ENCODE assay signal across 9 cellular contexts in the genomic region with DNA sequence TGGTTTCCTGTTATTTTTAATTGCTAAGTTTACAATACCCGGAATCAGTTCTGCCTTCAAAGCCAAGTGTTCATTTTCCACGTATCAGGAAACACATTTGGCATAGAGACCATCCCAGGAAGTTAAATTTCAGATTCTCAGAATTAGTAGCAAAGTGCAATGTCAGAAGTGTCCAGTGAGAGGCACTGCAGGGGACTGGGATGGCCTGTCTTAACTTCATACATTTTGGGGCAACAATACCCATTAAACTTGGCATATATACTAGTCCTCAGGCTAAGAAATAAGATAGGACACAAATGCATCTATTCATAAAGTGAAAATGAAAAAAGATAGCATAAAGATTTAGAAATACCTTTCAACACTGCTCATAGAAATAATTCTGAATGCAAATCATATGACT. TPM values are rescaled to one million over a fixed set of nuclear protein-coding genes. Genes with fewer than 3 reads are reported as not detected.
DNase-seq lines count a peak whose midpoint lies in the region; ATAC-seq, FAIRE-seq and TF ChIP-seq lines count a peak whose summit lies in the region.
"Had no signal": no experiment of that assay in that cellular context is flagged by ENCODE, and none has a peak within 500 bp of the region (broad histone marks: within the 10 kb centered on the region; RNA-seq: fewer than 3 reads in every experiment).

No MANE protein-coding gene starts in this region.

- POLR2A ChIA-PET in K562 (lab: Yijun Ruan, JAX): no interaction called here

- no peak overlapping the region for H3K9ac ChIP-seq in K562 (ENCODE audit: insufficient read depth in 1 of 2, low read depth in 2 of 2, low read length in 2 of 2)

- TF ChIP-seq EP300 in K562 (IDR thresholded peaks at IDR 0.05; ENCODE audit: low read length): no peak

- H3K4me3 ChIP-seq in AG10803 (ENCODE audit: low read length): no peak overlapping the region
- H3K4me3 ChIP-seq in GM23338: no peak overlapping the region
- H3K4me3 ChIP-seq in K562: no peak overlapping the region
- no peak overlapping the region for H3K4me3 ChIP-seq in lower lobe of right lung
- H3K4me3 ChIP-seq: SK-N-MC had no signal

- no peak overlapping the region for H3K4me3 Mint-ChIP-seq in GM23338
- H3K4me3 Mint-ChIP-seq in T-helper 2 cell treated with Interferon-gamma antibody and Interleukin-4, amounts not matched to agents 5 μg/mL and 100 μg/mL, for 36 hours: no peak overlapping the region

- ATAC-seq in GM23338 (no peak), K562 (no peak), lower lobe of right lung (no peak), GM18870 (IDR thresholded peaks at IDR 0.05; ENCODE audit: unreplicated experiment) (no peak), HG03571 (IDR thresholded peaks at IDR 0.05; ENCODE audit: unreplicated experiment) (no peak)

- CTCF ChIA-PET in K562 (lab: Yijun Ruan, JAX; ENCODE audit: low intra/inter-chr PET ratio): interaction anchor here (0.7 to 1.1 kb wide), 2 partner anchors 55 to 111 kb away, joined by 3 read pairs; no protein-coding TSS in a partner anchor

- no peak overlapping the region for H3K4me2 ChIP-seq in GM23338
- H3K4me2 ChIP-seq in K562 (ENCODE audit: insufficient read depth, low read length): no peak overlapping the region

- in situ Hi-C loops in K562 (cut with MboI): no loop called here

- 0 out of 2 replicates have a peak, but pooled peaks cover 5% of the 10 kb centered on the region for H4K20me1 ChIP-seq in GM23338 (replicated peaks; ENCODE audit: insufficient read depth)
- H4K20me1 ChIP-seq in K562 (replicated peaks; ENCODE audit: control insufficient read depth, insufficient read depth, low read length): no peaks in the 10 kb centered on the region

- H3K4me1 ChIP-seq in GM23338 (ENCODE audit: insufficient read depth) (no peaks in the 10 kb centered on the region), K562 (replicated peaks in 1 of 2; ENCODE audit: control insufficient read depth in 2 of 2, insufficient read depth in 2 of 2, low read length in 2 of 2) (peaks cover 0 to 3% of the 10 kb centered on the region in 2 experiments; a peak in 1 of 5 replicates), lower lobe of right lung (peaks cover 11% of the 10 kb centered on the region)

- no peaks in the 10 kb centered on the region for H3K9me2 ChIP-seq in GM23338 (ENCODE audit: insufficient read depth)

- peaks cover 29% of the 10 kb centered on the region for H3K27me3 Mint-ChIP-seq in GM23338 (ENCODE audit: insufficient read depth, low read depth, poor library complexity)
- peaks cover 37% of the 10 kb centered on the region for H3K27me3 Mint-ChIP-seq in T-helper 2 cell treated with Interferon-gamma antibody and Interleukin-4, amounts not matched to agents 5 μg/mL and 100 μg/mL, for 36 hours (ENCODE audit: low read depth)

- no peak overlapping the region for H3K27ac Mint-ChIP-seq in GM23338
- no peak overlapping the region for H3K27ac Mint-ChIP-seq in T-helper 2 cell treated with Interferon-gamma antibody and Interleukin-4, amounts not matched to agents 5 μg/mL and 100 μg/mL, for 36 hours

- H3K36me3 ChIP-seq in GM23338 (ENCODE audit: insufficient read depth): no peaks in the 10 kb centered on the region
- no peaks in the 10 kb centered on the region for H3K36me3 ChIP-seq in K562 (ENCODE audit: control insufficient read depth, insufficient read depth, low read length)
- H3K36me3 ChIP-seq in lower lobe of right lung: no peaks in the 10 kb centered on the region

- H3K9me3 ChIP-seq in K562 (replicated peaks; ENCODE audit: control insufficient read depth, insufficient read depth, low read depth, low read length): no peaks in the 10 kb centered on the region
- H3K9me3 ChIP-seq in lower lobe of right lung: no peaks in the 10 kb centered on the region

- H3K79me2 ChIP-seq in GM23338 (replicated peaks; ENCODE audit: insufficient read depth) (no peaks in the 10 kb centered on the region), K562 (ENCODE audit: control insufficient read depth, insufficient read depth, low read length) (no peaks in the 10 kb centered on the region)

- peak; percentile 64 for TF ChIP-seq CTCF in AG10803 (conservative IDR thresholded peaks at IDR 0.05; ENCODE audit: low read length)
- peak; percentile 59 to 60 for TF ChIP-seq CTCF in GM23338 (conservative IDR thresholded peaks at IDR 0.05; ENCODE audit: low read depth in 2 of 2)
- peak; percentile 30 to 48 (median 42); a peak in 4 of 6 replicates for TF ChIP-seq CTCF in K562 (IDR thresholded peaks at IDR 0.05 in 2 of 3, conservative IDR thresholded peaks at IDR 0.05 in 1 of 3; ENCODE audit: insufficient read depth in 2 of 3, low read depth in 1 of 3, low read length in 3 of 3)
- peak; percentile 54 for TF ChIP-seq CTCF in lower lobe of right lung (IDR thresholded peaks at IDR 0.05)

- no peak overlapping the region for H2AFZ ChIP-seq in GM23338
- no peak overlapping the region for H2AFZ ChIP-seq in K562 (ENCODE audit: low read depth, low read length)

- no peak for FAIRE-seq in K562 (lab: Jason Lieb, UNC)

- WGBS in K562 (ENCODE audit: insufficient coverage, low coverage, missing lambda C conversion rate): 0% methylated on average over 2 of the region's 2 CpGs

- H3K9me1 ChIP-seq in K562 (ENCODE audit: control insufficient read depth, insufficient read depth, low read length): no peaks in the 10 kb centered on the region

- DNase-seq in AG10803 (ENCODE audit: low read depth) (no peak), GM23338 (ENCODE audit: low spot score) (peak; percentile 22), K562 (ENCODE audit: extremely low read depth in 1 of 4, low spot score in 3 of 4) (peak in 2 of 4 experiments; percentile 7 to 11), lower lobe of right lung (no peak), cerebellar nuclear complex (lab: John Stamatoyannopoulos, UW) (no peak)
- no peak for DNase-seq in T-helper 2 cell treated with Interferon-gamma antibody and Interleukin-4, amounts not matched to agents 5 μg/mL and 100 μg/mL, for 36 hours (ENCODE audit: low spot score)

- BruUV-seq in K562 (replicated peaks; lab: Mats Ljungman, UMichigan): no TSS peak

- no peaks in the 10 kb centered on the region for H3F3A ChIP-seq in GM23338 (replicated peaks; ENCODE audit: low read depth)

- TF ChIP-seq RAD21 in K562 (CRISPR knock-in tag; conservative IDR thresholded peaks at IDR 0.05 in 1 of 2, IDR thresholded peaks at IDR 0.05 in 1 of 2): no peak; a peak in 1 of 4 replicates

- peaks cover 2% of the 10 kb centered on the region; the same call in 1 of the 3 replicates for H3K9me3 Mint-ChIP-seq in GM23338
- no peaks in the 10 kb centered on the region for H3K9me3 Mint-ChIP-seq in T-helper 2 cell treated with Interferon-gamma antibody and Interleukin-4, amounts not matched to agents 5 μg/mL and 100 μg/mL, for 36 hours

- intact Hi-C loops in K562 (cut with micrococcal nuclease) (loop anchor here (5.0 kb wide), 1 partner anchor 57 kb away; no protein-coding TSS in a partner anchor), lower lobe of right lung (cut with DNase I) (no loop called here)

- H3K4me1 Mint-ChIP-seq in GM23338: no peaks in the 10 kb centered on the region; the same call in 2 of the 3 replicates
- peaks cover 8% of the 10 kb centered on the region for H3K4me1 Mint-ChIP-seq in T-helper 2 cell treated with Interferon-gamma antibody and Interleukin-4, amounts not matched to agents 5 μg/mL and 100 μg/mL, for 36 hours (ENCODE audit: low read depth)

- TF ChIP-seq POLR2A in K562 (conservative IDR thresholded peaks at IDR 0.05): no peak

- H3K27me3 ChIP-seq in GM23338 (ENCODE audit: insufficient read depth) (peaks cover 40% of the 10 kb centered on the region), K562 (ENCODE audit: control insufficient read depth in 2 of 2, insufficient read depth in 2 of 2, low read length in 2 of 2) (no peaks in the 10 kb centered on the region), lower lobe of right lung (ENCODE audit: low read depth) (no peaks in the 10 kb centered on the region)

- no peaks in the 10 kb centered on the region; the same call in 2 of the 3 replicates for H3K36me3 Mint-ChIP-seq in GM23338 (ENCODE audit: low read depth)
- H3K36me3 Mint-ChIP-seq in T-helper 2 cell treated with Interferon-gamma antibody and Interleukin-4, amounts not matched to agents 5 μg/mL and 100 μg/mL, for 36 hours (ENCODE audit: low read depth): no peaks in the 10 kb centered on the region

- no peak overlapping the region for H3K27ac ChIP-seq in GM23338 (ENCODE audit: low read depth)
- no peak overlapping the region for H3K27ac ChIP-seq in K562 (ENCODE audit: extremely low read depth, low read depth, low read length)
- no peak overlapping the region for H3K27ac ChIP-seq in lower lobe of right lung
- H3K27ac ChIP-seq: SK-N-MC had no signal

RNA-seq across cellular contexts. Expression of a gene that starts 1.5 kb away (rescaled TPM):
- not detected in 2 replicates for total RNA-seq in GM23338 (2014; rRNA removed; shearing (Covaris generic))
- not detected in 2 replicates for polyA plus RNA-seq in GM23338 (2016; fragmentation: Nextera tagmentation; extraction: Ambion mirVana)
- total RNA-seq in K562 (2011; cell fraction: chromatin; rRNA removed; ENCODE audit: low replicate concordance): not detected in 2 replicates
- total RNA-seq in K562 (2011; cell fraction: nucleolus; rRNA removed): not detected in 2 replicates
- total RNA-seq in K562 (2011; cell fraction: nucleoplasm; rRNA removed): not detected in 2 replicates
- not detected in 2 replicates for total RNA-seq in K562 (2014; rRNA removed)
- total RNA-seq in K562 (2014; rRNA removed; fragmentation: Illumina TruSeq; extraction: Trizol): not detected in 2 replicates
- not detected in 2 replicates for total RNA-seq in K562 (2015; rRNA removed; fragmentation: Illumina TruSeq; extraction: Trizol)
- total RNA-seq in K562 (2021): not detected in 2 replicates
- polyA plus RNA-seq in K562 (2011; rRNA removed): not detected in 2 replicates
- not detected in 2 replicates for polyA plus RNA-seq in K562 (2011; cell fraction: cytosol; rRNA removed)
- not detected in 2 replicates for polyA plus RNA-seq in K562 (2011; cell fraction: nucleus; rRNA removed)
- not detected in 2 replicates for polyA plus RNA-seq in K562 (2012)
- not detected in 2 replicates for polyA plus RNA-seq in K562 (2014; fragmentation: Illumina TruSeq; extraction: Trizol)
- polyA plus RNA-seq in K562 (2014; fragmentation: Nextera tagmentation; extraction: Ambion mirVana): not detected
- not detected in 2 replicates for polyA plus RNA-seq in K562 (2014; rRNA removed)
- not detected in 2 replicates for polyA minus RNA-seq in K562 (2011; rRNA and poly(A)+ RNA removed)
- polyA minus RNA-seq in K562 (2011; cell fraction: cytosol; rRNA and poly(A)+ RNA removed): not detected in 2 replicates
- polyA minus RNA-seq in K562 (2011; cell fraction: nucleus; rRNA and poly(A)+ RNA removed): not detected in 2 replicates
- total RNA-seq in lower lobe of right lung: not detected

RNA-seq across cellular contexts. Expression of a gene that starts 42.8 kb away (rescaled TPM):
- total RNA-seq in GM23338 (2014; rRNA removed; shearing (Covaris generic)): 0.17 and 0.47 TPM in 2 replicates
- polyA plus RNA-seq in GM23338 (2016; fragmentation: Nextera tagmentation; extraction: Ambion mirVana) (0.26 TPM in 1 of 2 replicates, not detected in the other), K562 (2011; rRNA removed) (1.5 and 3.9 TPM in 2 replicates), K562 (2014; fragmentation: Illumina TruSeq; extraction: Trizol) (2.6 and 2.9 TPM in 2 replicates), K562 (2014; fragmentation: Nextera tagmentation; extraction: Ambion mirVana) (1 to 10 TPM in 1 of 2 experiments, under 1 TPM in 1; 0.81 to 1.2 TPM), K562 (2014; rRNA removed) (1.6 and 2.5 TPM in 2 replicates)
- 1.9 and 3.7 TPM in 2 replicates for total RNA-seq in K562 (2011; cell fraction: chromatin; rRNA removed; ENCODE audit: low replicate concordance)
- total RNA-seq in K562 (2011; cell fraction: nucleolus; rRNA removed): 0.83 and 0.92 TPM in 2 replicates
- total RNA-seq in K562 (2011; cell fraction: nucleoplasm; rRNA removed): 2.3 and 4.2 TPM in 2 replicates
- total RNA-seq in K562 (2014; rRNA removed) (0.90 and 1.00 TPM in 2 replicates), K562 (2014; rRNA removed; fragmentation: Illumina TruSeq; extraction: Trizol) (1.4 and 2.2 TPM in 2 replicates), K562 (2015; rRNA removed; fragmentation: Illumina TruSeq; extraction: Trizol) (2.0 and 2.5 TPM in 2 replicates), K562 (2021) (1.6 and 2.5 TPM in 2 replicates), lower lobe of right lung (152 TPM)
- 1.3 and 1.6 TPM in 2 replicates for polyA plus RNA-seq in K562 (2011; cell fraction: cytosol; rRNA removed)
- polyA plus RNA-seq in K562 (2011; cell fraction: nucleus; rRNA removed): 0.83 and 1.3 TPM in 2 replicates
- polyA plus RNA-seq in K562 (2012): 1.7 and 2.9 TPM in 2 replicates
- 1.5 and 2.4 TPM in 2 replicates for polyA minus RNA-seq in K562 (2011; rRNA and poly(A)+ RNA removed)
- polyA minus RNA-seq in K562 (2011; cell fraction: cytosol; rRNA and poly(A)+ RNA removed): 1.1 and 3.4 TPM in 2 replicates
- 0.78 and 0.81 TPM in 2 replicates for polyA minus RNA-seq in K562 (2011; cell fraction: nucleus; rRNA and poly(A)+ RNA removed)

Comparison
In these comparisons a context has a peak if more than half of its experiments do, and no peak if none do; other contexts are left out.
1. RNA of a gene that starts 42.8 kb away (total RNA-seq): 152 TPM in lower lobe of right lung (single experiment); 0.83 to 4.2 TPM in K562 and 0.17 to 0.47 TPM in GM23338; every median in the first group is over 10 times any median in the second.
2. Peak in every context shown above with its lines, with median percentiles within 50 percentile points of each other: CTCF ChIP-seq.